Comparison of ENCODE assay signal across 1 cellular context in genomic region chr13:93413972-93414717, GRCh38.
A peak's percentile ranks its signal among the peaks of the same experiment; 100 is the strongest.
TF ChIP-seq lines count a peak whose summit lies in the region.

No MANE protein-coding gene starts in this region.

TF ChIP-seq in IMR-90, 13 proteins besides CTCF, POLR2A, EP300 and RAD21 (continued from another document):
- TF ChIP-seq USF2 (IDR thresholded peaks at IDR 0.05; ENCODE audit: low read depth, low read length): no peak
- TF ChIP-seq CHD1 (IDR thresholded peaks at IDR 0.05; ENCODE audit: low read depth, low read length): no peak
- TF ChIP-seq FOS (IDR thresholded peaks at IDR 0.05; ENCODE audit: low read depth, low read length): no peak
- TF ChIP-seq NFE2L2 (IDR thresholded peaks at IDR 0.05; ENCODE audit: low read depth, low read length): no peak
- no peak for TF ChIP-seq BHLHE40 (IDR thresholded peaks at IDR 0.05; ENCODE audit: low read depth, low read length)
- no peak for TF ChIP-seq MAZ (IDR thresholded peaks at IDR 0.05; ENCODE audit: borderline replicate concordance, low read depth, low read length)
- TF ChIP-seq CEBPB (IDR thresholded peaks at IDR 0.05; ENCODE audit: low read depth, low read length): 0 out of 2 replicates have a peak, but pooled peaks have one; percentile 9
- TF ChIP-seq RCOR1 (IDR thresholded peaks at IDR 0.05; ENCODE audit: insufficient replicate concordance, low read length): no peak
TF ChIP-seq in IMR-90: peak in this region for 1.
